ENCODE assay signal across 10 cellular contexts in the genomic region with DNA sequence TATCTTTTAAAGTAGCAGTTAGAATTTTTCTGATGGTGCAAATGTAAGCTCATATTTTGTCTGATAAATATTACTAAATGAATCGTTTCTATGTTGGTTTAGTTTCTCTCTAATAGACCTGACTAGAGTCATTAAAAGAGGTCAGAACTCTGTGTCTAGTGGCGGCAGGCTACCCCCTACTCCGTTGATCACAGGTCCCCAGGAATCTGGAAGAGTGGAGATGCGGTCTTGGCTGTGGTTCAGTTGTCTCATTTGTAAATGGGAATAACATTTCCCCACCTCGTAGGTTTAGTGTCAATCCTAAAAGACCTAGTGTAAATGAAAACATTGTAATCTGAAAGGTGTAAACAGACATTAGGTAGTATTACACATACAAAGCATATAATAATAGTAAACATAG. TPM values are rescaled to one million over a fixed set of nuclear protein-coding genes. Genes with fewer than 3 reads are reported as not detected.
DNase-seq lines count a peak whose midpoint lies in the region; ATAC-seq and TF ChIP-seq lines count a peak whose summit lies in the region.
"Had no signal": no experiment of that assay in that cellular context is flagged by ENCODE, and none has a peak within 500 bp of the region (broad histone marks: within the 10 kb centered on the region; RNA-seq: fewer than 3 reads in every experiment).

No MANE protein-coding gene starts in this region.

- no peaks in the 10 kb centered on the region for H3K27me3 ChIP-seq in suprapubic skin

- TF ChIP-seq EP300 in suprapubic skin (IDR thresholded peaks at IDR 0.05), result no peak

- H3K27ac Mint-ChIP-seq in activated naive CD4-positive, alpha-beta T cell treated with anti-CD3 and anti-CD28 coated beads, Interleukin-2, amount 50 U/mL, for 24 hours, result peak overlapping the region; percentile 88
- peak overlapping the region; percentile 96 for H3K27ac Mint-ChIP-seq in WTC11
- peak overlapping the region; percentile 75 to 100 (median 99) for H3K27ac Mint-ChIP-seq in immature natural killer cell

- H3K27ac ChIP-seq in suprapubic skin, result no peak overlapping the region

- H3K4me3 Mint-ChIP-seq in activated naive CD4-positive, alpha-beta T cell treated with anti-CD3 and anti-CD28 coated beads, Interleukin-2, amount 50 U/mL, for 24 hours, result peak overlapping the region; percentile 77
- H3K4me3 Mint-ChIP-seq in WTC11 (peak overlapping the region; percentile 81), immature natural killer cell (peak overlapping the region; percentile 76 to 99 (median 96))

- no peaks in the 10 kb centered on the region for H3K27me3 Mint-ChIP-seq in activated naive CD4-positive, alpha-beta T cell treated with anti-CD3 and anti-CD28 coated beads, Interleukin-2, amount 50 U/mL, for 24 hours
- no peaks in the 10 kb centered on the region for H3K27me3 Mint-ChIP-seq in WTC11 (ENCODE audit: low read depth)
- H3K27me3 Mint-ChIP-seq in immature natural killer cell (ENCODE audit: low read depth in 3 of 3), result peaks cover 13 to 23% (median 17%) of the 10 kb centered on the region in 3 donors

- DNase-seq in activated naive CD4-positive, alpha-beta T cell treated with Interleukin-2 at 50 U/mL for 16 hours, result no peak
- no peak for DNase-seq in WTC11 (ENCODE audit: low spot score)
- no peak for DNase-seq in immature natural killer cell
- DNase-seq in suprapubic skin (ENCODE audit: low spot score in 2 of 2), result no peak
- no peak for DNase-seq in CD1c-positive myeloid dendritic cell (ENCODE audit: extremely low spot score)
- DNase-seq: activated gamma-delta T cell, NCI-H2029 had no signal

- no peaks in the 10 kb centered on the region for H3K36me3 Mint-ChIP-seq in activated naive CD4-positive, alpha-beta T cell treated with anti-CD3 and anti-CD28 coated beads, Interleukin-2, amount 50 U/mL, for 24 hours
- H3K36me3 Mint-ChIP-seq in WTC11 (no peaks in the 10 kb centered on the region), immature natural killer cell (no peaks in the 10 kb centered on the region)

- peak overlapping the region; percentile 73 for H3K4me3 ChIP-seq in suprapubic skin

- no peaks in the 10 kb centered on the region for H3K36me3 ChIP-seq in suprapubic skin

- TF ChIP-seq CTCF in WTC11 (IDR thresholded peaks at IDR 0.05) (no peak), suprapubic skin (IDR thresholded peaks at IDR 0.05) (no peak)

- POLR2A ChIA-PET in WTC11 (lab: Charles Lee), result interaction anchor here (0.6 kb wide), 1 partner anchor 91 kb away, joined by 3 read pairs; no protein-coding TSS in a partner anchor

- ATAC-seq in WTC11 (no peak), GM18517 (IDR thresholded peaks at IDR 0.05; ENCODE audit: unreplicated experiment) (no peak), GM19328 (IDR thresholded peaks at IDR 0.05; ENCODE audit: unreplicated experiment) (no peak)

- no peaks in the 10 kb centered on the region for H3K9me3 ChIP-seq in suprapubic skin

- TF ChIP-seq POLR2A in suprapubic skin (IDR thresholded peaks at IDR 0.05), result no peak

- peaks cover 20% of the 10 kb centered on the region for H3K4me1 Mint-ChIP-seq in activated naive CD4-positive, alpha-beta T cell treated with anti-CD3 and anti-CD28 coated beads, Interleukin-2, amount 50 U/mL, for 24 hours
- H3K4me1 Mint-ChIP-seq in WTC11, result peaks cover 18% of the 10 kb centered on the region
- peaks cover 23 to 30% of the 10 kb centered on the region in 2 donors for H3K4me1 Mint-ChIP-seq in immature natural killer cell

- CTCF ChIA-PET in WTC11 (lab: Charles Lee), result interaction anchor here (0.7 to 1.3 kb wide), 4 partner anchors 11 to 172 kb away, joined by 3 to 10 read pairs (median 4); no protein-coding TSS in a partner anchor

- H3K9me3 Mint-ChIP-seq in activated naive CD4-positive, alpha-beta T cell treated with anti-CD3 and anti-CD28 coated beads, Interleukin-2, amount 50 U/mL, for 24 hours, result no peaks in the 10 kb centered on the region
- no peaks in the 10 kb centered on the region for H3K9me3 Mint-ChIP-seq in WTC11
- H3K9me3 Mint-ChIP-seq in immature natural killer cell, result no peaks in the 10 kb centered on the region

- H3K4me1 ChIP-seq in suprapubic skin, result peaks cover 19% of the 10 kb centered on the region

- 69% methylated on average over 5 of the region's 5 CpGs for WGBS in suprapubic skin

TF ChIP-seq in WTC11, 78 proteins besides CTCF, POLR2A, EP300 and RAD21:
- TF ChIP-seq, protein P1, sequence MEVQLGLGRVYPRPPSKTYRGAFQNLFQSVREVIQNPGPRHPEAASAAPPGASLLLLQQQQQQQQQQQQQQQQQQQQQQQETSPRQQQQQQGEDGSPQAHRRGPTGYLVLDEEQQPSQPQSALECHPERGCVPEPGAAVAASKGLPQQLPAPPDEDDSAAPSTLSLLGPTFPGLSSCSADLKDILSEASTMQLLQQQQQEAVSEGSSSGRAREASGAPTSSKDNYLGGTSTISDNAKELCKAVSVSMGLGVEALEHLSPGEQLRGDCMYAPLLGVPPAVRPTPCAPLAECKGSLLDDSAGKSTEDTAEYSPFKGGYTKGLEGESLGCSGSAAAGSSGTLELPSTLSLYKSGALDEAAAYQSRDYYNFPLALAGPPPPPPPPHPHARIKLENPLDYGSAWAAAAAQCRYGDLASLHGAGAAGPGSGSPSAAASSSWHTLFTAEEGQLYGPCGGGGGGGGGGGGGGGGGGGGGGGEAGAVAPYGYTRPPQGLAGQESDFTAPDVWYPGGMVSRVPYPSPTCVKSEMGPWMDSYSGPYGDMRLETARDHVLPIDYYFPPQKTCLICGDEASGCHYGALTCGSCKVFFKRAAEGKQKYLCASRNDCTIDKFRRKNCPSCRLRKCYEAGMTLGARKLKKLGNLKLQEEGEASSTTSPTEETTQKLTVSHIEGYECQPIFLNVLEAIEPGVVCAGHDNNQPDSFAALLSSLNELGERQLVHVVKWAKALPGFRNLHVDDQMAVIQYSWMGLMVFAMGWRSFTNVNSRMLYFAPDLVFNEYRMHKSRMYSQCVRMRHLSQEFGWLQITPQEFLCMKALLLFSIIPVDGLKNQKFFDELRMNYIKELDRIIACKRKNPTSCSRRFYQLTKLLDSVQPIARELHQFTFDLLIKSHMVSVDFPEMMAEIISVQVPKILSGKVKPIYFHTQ (CRISPR knock-in tag; IDR thresholded peaks at IDR 0.05), result no peak
- TF ChIP-seq ZNF121 (CRISPR knock-in tag; IDR thresholded peaks at IDR 0.05), result no peak
- no peak for TF ChIP-seq E2F4 (CRISPR knock-in tag; IDR thresholded peaks at IDR 0.05; ENCODE audit: borderline replicate concordance, low read depth)
- no peak for TF ChIP-seq ZNF416 (CRISPR knock-in tag; IDR thresholded peaks at IDR 0.05)
- TF ChIP-seq TEAD4 (CRISPR knock-in tag; IDR thresholded peaks at IDR 0.05), result no peak
- TF ChIP-seq, protein P2, sequence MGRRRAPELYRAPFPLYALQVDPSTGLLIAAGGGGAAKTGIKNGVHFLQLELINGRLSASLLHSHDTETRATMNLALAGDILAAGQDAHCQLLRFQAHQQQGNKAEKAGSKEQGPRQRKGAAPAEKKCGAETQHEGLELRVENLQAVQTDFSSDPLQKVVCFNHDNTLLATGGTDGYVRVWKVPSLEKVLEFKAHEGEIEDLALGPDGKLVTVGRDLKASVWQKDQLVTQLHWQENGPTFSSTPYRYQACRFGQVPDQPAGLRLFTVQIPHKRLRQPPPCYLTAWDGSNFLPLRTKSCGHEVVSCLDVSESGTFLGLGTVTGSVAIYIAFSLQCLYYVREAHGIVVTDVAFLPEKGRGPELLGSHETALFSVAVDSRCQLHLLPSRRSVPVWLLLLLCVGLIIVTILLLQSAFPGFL (CRISPR knock-in tag; IDR thresholded peaks at IDR 0.05; ENCODE audit: borderline replicate concordance), result no peak
- TF ChIP-seq, protein P3, sequence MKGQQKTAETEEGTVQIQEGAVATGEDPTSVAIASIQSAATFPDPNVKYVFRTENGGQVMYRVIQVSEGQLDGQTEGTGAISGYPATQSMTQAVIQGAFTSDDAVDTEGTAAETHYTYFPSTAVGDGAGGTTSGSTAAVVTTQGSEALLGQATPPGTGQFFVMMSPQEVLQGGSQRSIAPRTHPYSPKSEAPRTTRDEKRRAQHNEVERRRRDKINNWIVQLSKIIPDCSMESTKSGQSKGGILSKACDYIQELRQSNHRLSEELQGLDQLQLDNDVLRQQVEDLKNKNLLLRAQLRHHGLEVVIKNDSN (CRISPR knock-in tag; IDR thresholded peaks at IDR 0.05), result no peak
- TF ChIP-seq CREB1 (CRISPR knock-in tag; IDR thresholded peaks at IDR 0.05), result no peak
- TF ChIP-seq JAZF1 (CRISPR knock-in tag; IDR thresholded peaks at IDR 0.05), result no peak
- TF ChIP-seq ZNF671 (CRISPR knock-in tag; IDR thresholded peaks at IDR 0.05), result no peak

RNA-seq across cellular contexts. Expression of gene FOXJ2, which starts 4.7 kb away (rescaled TPM):
- 10.3 to 12.7 TPM (median 10.4 TPM) in 3 replicates for total RNA-seq in WTC11 (2021)
- 10 to 100 TPM in 1 of 3 donors, 1 to 10 TPM in 2; 2.7 to 15.8 (median 3.3) TPM for polyA plus RNA-seq in immature natural killer cell
- total RNA-seq in suprapubic skin, result 10 to 100 TPM; 18.3 to 28.1 (median 25.0) TPM

RNA-seq across cellular contexts. Expression of gene C3AR1, which starts 38.3 kb away (rescaled TPM):
- total RNA-seq in WTC11 (2021) (0.09 TPM in 2 of 3 replicates, not detected in the other), suprapubic skin (1 to 10 TPM in 3 of 4 donors, under 1 TPM in 1; 0.79 to 2.0 (median 1.3) TPM)
- 10 to 100 TPM; 10.8 to 31.1 (median 20.2) TPM for polyA plus RNA-seq in immature natural killer cell

RNA-seq across cellular contexts. Expression of gene NECAP1, which starts 54.2 kb away (rescaled TPM):
- total RNA-seq in WTC11 (2021) (23.6 to 26.4 TPM (median 23.7 TPM) in 3 replicates), suprapubic skin (10 to 100 TPM; 25.4 to 48.6 (median 31.6) TPM)
- polyA plus RNA-seq in immature natural killer cell, result 10 to 100 TPM; 16.0 to 23.0 (median 20.5) TPM
